In genomic region chr2:98187194-98187593, GRCh38 we compare ENCODE assay signal across 28 cellular contexts.
"Had no signal": no experiment of that assay in that cellular context is flagged by ENCODE, and none has a peak within 500 bp of the region (broad histone marks: within the 10 kb centered on the region; RNA-seq: fewer than 3 reads in every experiment).

No MANE protein-coding gene starts in this region.

- H3K27me3 ChIP-seq: colonic mucosa, dorsolateral prefrontal cortex, esophagus muscularis mucosa, esophagus squamous epithelium, foreskin keratinocyte, gastrocnemius medialis, gastroesophageal sphincter had no signal

- H3K4me3 ChIP-seq: colonic mucosa, coronary artery, dorsolateral prefrontal cortex, esophagus muscularis mucosa, esophagus squamous epithelium, gastrocnemius medialis, gastroesophageal sphincter, heart left ventricle had no signal

- H3K27ac Mint-ChIP-seq: dendritic cell treated with granulocyte-macrophage colony-stimulating factor and Interleukin-4, amounts not matched to agents 40 ng/mL and 50 ng/mL, for 4 days; effector memory CD8-positive, alpha-beta T cell; endodermal cell had no signal

- H3K4me1 ChIP-seq: colonic mucosa, esophagus muscularis mucosa, esophagus squamous epithelium, foreskin keratinocyte, gastroesophageal sphincter had no signal

- FAIRE-seq: colon, endometrium, endothelial cell of umbilical vein, frontal cortex had no signal

- H3K4me3 Mint-ChIP-seq: dendritic cell treated with granulocyte-macrophage colony-stimulating factor and Interleukin-4, amounts not matched to agents 40 ng/mL and 50 ng/mL, for 4 days; effector memory CD8-positive, alpha-beta T cell; endodermal cell had no signal

- H3K4me1 Mint-ChIP-seq: endodermal cell had no signal

- H3K9me3 ChIP-seq: colonic mucosa, esophagus muscularis mucosa, esophagus squamous epithelium, gastrocnemius medialis, gastroesophageal sphincter, heart left ventricle had no signal

- H3K27me3 Mint-ChIP-seq: dendritic cell treated with granulocyte-macrophage colony-stimulating factor and Interleukin-4, amounts not matched to agents 40 ng/mL and 50 ng/mL, for 4 days; effector memory CD8-positive, alpha-beta T cell had no signal

- H3K27ac ChIP-seq: colonic mucosa, coronary artery, dorsolateral prefrontal cortex, epithelial cell of prostate, esophagus muscularis mucosa, esophagus squamous epithelium, foreskin keratinocyte, gastrocnemius medialis, gastroesophageal sphincter, heart left ventricle had no signal

- H3K9me3 Mint-ChIP-seq: dendritic cell treated with granulocyte-macrophage colony-stimulating factor and Interleukin-4, amounts not matched to agents 40 ng/mL and 50 ng/mL, for 4 days; effector memory CD8-positive, alpha-beta T cell; endodermal cell had no signal

- DNase-seq: colonic mucosa; cortex of kidney; dermis blood vessel endothelial cell; dorsolateral prefrontal cortex; effector CD4-positive, alpha-beta T cell; effector CD8-positive, alpha-beta T cell; effector memory CD4-positive, alpha-beta T cell; effector memory CD8-positive, alpha-beta T cell; endodermal cell; erythroblast; esophagus squamous epithelium; foreskin fibroblast; foreskin keratinocyte; foreskin melanocyte; gastrocnemius medialis; glutamatergic neuron; head of caudate nucleus; heart left ventricle had no signal

- H3K36me3 ChIP-seq: colonic mucosa, esophagus muscularis mucosa, esophagus squamous epithelium, gastrocnemius medialis, gastroesophageal sphincter, heart left ventricle had no signal

- ATAC-seq: effector memory CD8-positive, alpha-beta T cell; esophagus mucosa; foreskin keratinocyte; gastrocnemius medialis; gastroesophageal sphincter; heart left ventricle had no signal
